23 cellular contexts compared by ENCODE assay signal in genomic region chr2:228377533-228377932, GRCh38.
"Had no signal": no experiment of that assay in that cellular context is flagged by ENCODE, and none has a peak within 500 bp of the region (broad histone marks: within the 10 kb centered on the region; RNA-seq: fewer than 3 reads in every experiment).

No MANE protein-coding gene starts in this region.

- H3K36me3 ChIP-seq: breast epithelium, esophagus squamous epithelium, left lung, spleen, tibial nerve, vagina had no signal

- H3K27ac ChIP-seq: breast epithelium, dorsolateral prefrontal cortex, esophagus squamous epithelium, left lung, spleen, tibial nerve, vagina had no signal

- H3K4me1 Mint-ChIP-seq: activated naive CD8-positive, alpha-beta T cell treated with anti-CD3 and anti-CD28 coated beads for 36 hours; stimulated activated memory B cell treated with anti-CD40 and anti-IgM and Interleukin-4, amounts not matched to agents 10 μg/mL and 1 μg/mL and 100 μg/mL, for 72 hours had no signal

- H3K27me3 ChIP-seq: breast epithelium, dorsolateral prefrontal cortex, esophagus squamous epithelium, left lung, spleen, tibial nerve, vagina had no signal

- H3K27ac Mint-ChIP-seq: activated CD8-positive, alpha-beta T cell treated with anti-CD3 and anti-CD28 coated beads for 36 hours; activated naive CD8-positive, alpha-beta T cell treated with anti-CD3 and anti-CD28 coated beads for 36 hours; activated T-cell treated with anti-CD3 and anti-CD28 coated beads, Interleukin-2, amount 50 U/mL, for 72 hours; progenitor cell of endocrine pancreas; stimulated activated memory B cell treated with anti-CD40 and anti-IgM and Interleukin-4, amounts not matched to agents 10 μg/mL and 1 μg/mL and 100 μg/mL, for 72 hours had no signal

- ATAC-seq: activated CD8-positive, alpha-beta T cell treated with anti-CD3 and anti-CD28 coated beads for 36 hours; activated T-cell treated with anti-CD3 and anti-CD28 coated beads, Interleukin-2, amount 50 U/mL, for 72 hours; left lung; sciatic nerve; stimulated activated memory B cell treated with anti-CD40 and anti-IgM and Interleukin-4, amounts not matched to agents 10 μg/mL and 1 μg/mL and 100 μg/mL, for 72 hours had no signal

- H3K27me3 Mint-ChIP-seq: activated CD8-positive, alpha-beta T cell treated with anti-CD3 and anti-CD28 coated beads for 36 hours; activated naive CD8-positive, alpha-beta T cell treated with anti-CD3 and anti-CD28 coated beads for 36 hours; progenitor cell of endocrine pancreas; stimulated activated memory B cell treated with anti-CD40 and anti-IgM and Interleukin-4, amounts not matched to agents 10 μg/mL and 1 μg/mL and 100 μg/mL, for 72 hours had no signal

- H3K4me3 ChIP-seq: breast epithelium, dorsolateral prefrontal cortex, esophagus squamous epithelium, left lung, spleen, tibial nerve, vagina had no signal

- H3K9me3 ChIP-seq: breast epithelium, esophagus squamous epithelium, spleen, tibial nerve, vagina had no signal

- DNase-seq: activated CD4-positive, alpha-beta T cell treated with anti-CD3 and anti-CD28 coated beads for 1 hour; activated CD8-positive, alpha-beta memory T cell treated with anti-CD3 and anti-CD28 coated beads, Interleukin-2, amount 50 U/mL, for 4 hours; activated CD8-positive, alpha-beta T cell treated with anti-CD3 and anti-CD28 coated beads for 36 hours; activated gamma-delta T cell treated with Interleukin-2 at 50 U/mL for 16 hours; activated naive CD8-positive, alpha-beta T cell treated with anti-CD3 and anti-CD28 coated beads for 36 hours; activated T-cell treated with anti-CD3 and anti-CD28 coated beads, Interleukin-2, amount 50 U/mL, for 72 hours; anterior cingulate cortex; dorsolateral prefrontal cortex; esophagus squamous epithelium; foreskin fibroblast; glutamatergic neuron; left lung; mesenchymal stem cell; occipital lobe; spleen; stimulated activated CD4-positive, alpha-beta T cell treated with anti-CD3 and anti-CD28 coated beads, Interleukin-1b, Interleukin-23, amount 100 ng/mL, for 48 hours had no signal

- H3K36me3 Mint-ChIP-seq: activated naive CD8-positive, alpha-beta T cell treated with anti-CD3 and anti-CD28 coated beads for 36 hours; stimulated activated memory B cell treated with anti-CD40 and anti-IgM and Interleukin-4, amounts not matched to agents 10 μg/mL and 1 μg/mL and 100 μg/mL, for 72 hours had no signal

- H3K9me3 Mint-ChIP-seq: nephron had no signal

- H3K4me1 ChIP-seq: esophagus squamous epithelium, left lung, spleen, tibial nerve, vagina had no signal

- H3K4me3 Mint-ChIP-seq: activated CD8-positive, alpha-beta T cell treated with anti-CD3 and anti-CD28 coated beads for 36 hours; activated naive CD8-positive, alpha-beta T cell treated with anti-CD3 and anti-CD28 coated beads for 36 hours; activated T-cell treated with anti-CD3 and anti-CD28 coated beads, Interleukin-2, amount 50 U/mL, for 72 hours; stimulated activated memory B cell treated with anti-CD40 and anti-IgM and Interleukin-4, amounts not matched to agents 10 μg/mL and 1 μg/mL and 100 μg/mL, for 72 hours had no signal
